In the genomic region with DNA sequence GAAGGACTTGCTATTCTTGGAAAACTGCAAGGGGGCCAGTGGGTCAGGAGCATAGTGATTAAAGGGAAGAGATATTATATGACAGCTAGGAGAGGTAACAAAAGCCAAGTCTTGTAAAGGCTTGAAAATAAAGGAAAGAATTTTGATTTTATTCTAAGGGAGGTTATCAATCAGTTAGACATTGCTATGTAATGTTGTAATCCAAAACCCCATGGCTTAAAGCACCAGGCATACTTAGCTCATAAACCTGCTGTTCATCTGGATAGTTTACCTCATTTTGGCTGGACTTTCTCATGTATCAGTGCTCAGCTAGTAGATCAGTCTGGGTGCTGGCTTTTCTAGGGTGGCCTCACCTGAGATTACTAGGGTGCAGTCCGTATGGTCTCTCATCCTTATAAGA, we compare ENCODE assay signal across 28 cellular contexts.
"Had no signal": no experiment of that assay in that cellular context is flagged by ENCODE, and none has a peak within 500 bp of the region (broad histone marks: within the 10 kb centered on the region; RNA-seq: fewer than 3 reads in every experiment).

No MANE protein-coding gene starts in this region.

- H3K9me3 Mint-ChIP-seq: type B pancreatic cell had no signal

- H3K27me3 Mint-ChIP-seq: stimulated activated memory B cell treated with anti-CD40 and anti-IgM and Interleukin-4, amounts not matched to agents 10 μg/mL and 1 μg/mL and 100 μg/mL, for 72 hours; stimulated activated naive B cell treated with anti-CD40 and anti-IgM and Interleukin-4, amounts not matched to agents 10 μg/mL and 1 μg/mL and 100 μg/mL, for 72 hours; stimulated activated naive CD8-positive, alpha-beta T cell treated with anti-CD3 and anti-CD28 coated beads, Interleukin-15, amount 100 ng/mL, for 72 hours; stimulated activated naive CD8-positive, alpha-beta T cell treated with anti-CD3 and anti-CD28 coated beads, Interleukin-15, Interleukin-2, amounts not matched to agents 100 ng/mL and 50 ng/mL, for 24 hours; type B pancreatic cell had no signal

- DNase-seq: stimulated activated CD4-positive, alpha-beta T cell treated with anti-CD3 and anti-CD28 coated beads, Interleukin-2, amount 100 ng/mL, for 48 hours; stimulated activated CD4-positive, alpha-beta T cell treated with anti-CD3 and anti-CD28 coated beads, Interleukin-4, amount 100 ng/mL, for 1 hour; stimulated activated CD4-positive, alpha-beta T cell treated with anti-CD3 and anti-CD28 coated beads, Interleukin-4, amount 100 ng/mL, for 24 hours; stimulated activated CD4-positive, alpha-beta T cell treated with anti-CD3 and anti-CD28 coated beads, Interleukin-4, amount 100 ng/mL, for 4 hours; stimulated activated CD8-positive, alpha-beta memory T cell treated with anti-CD3 and anti-CD28 coated beads, Interleukin-4, amount 100 ng/mL, for 48 hours; stimulated activated naive B cell treated with anti-CD40 and anti-IgM and Interleukin-4, amounts not matched to agents 10 μg/mL and 1 μg/mL and 100 μg/mL, for 72 hours; stimulated activated naive CD4-positive, alpha-beta T cell; stimulated activated naive CD4-positive, alpha-beta T cell treated with Interleukin-2 at 50 U/mL for 16 hours; stimulated activated naive CD8-positive, alpha-beta T cell treated with anti-CD3 and anti-CD28 coated beads, Interleukin-15, amount 100 ng/mL, for 72 hours; stimulated activated naive CD8-positive, alpha-beta T cell treated with anti-CD3 and anti-CD28 coated beads, Interleukin-15, Interleukin-2, amounts not matched to agents 100 U/mL and 50 U/mL, for 24 hours; stomach; substantia nigra; testis; thyroid gland; tibial artery; transverse colon; trophoblast cell; upper lobe of left lung; upper lobe of right lung; uterus had no signal

- H3K9me3 ChIP-seq: testis, thyroid gland, upper lobe of right lung had no signal

- H3K27me3 ChIP-seq: stomach, suprapubic skin, testis, thyroid gland, tibial artery, tibial nerve, transverse colon, upper lobe of left lung, upper lobe of right lung, uterus, vagina had no signal

- H3K4me3 Mint-ChIP-seq: stimulated activated effector memory CD8-positive, alpha-beta T cell treated with anti-CD3 and anti-CD28 coated beads, Interleukin-12 subunit alpha, Interleukin-12 subunit beta, amount 100 ng/mL, for 72 hours; stimulated activated memory B cell treated with anti-CD40 and anti-IgM and Interleukin-4, amounts not matched to agents 10 μg/mL and 1 μg/mL and 100 μg/mL, for 72 hours; stimulated activated naive B cell treated with anti-CD40 and anti-IgM and Interleukin-4, amounts not matched to agents 10 μg/mL and 1 μg/mL and 100 μg/mL, for 72 hours; stimulated activated naive CD8-positive, alpha-beta T cell treated with anti-CD3 and anti-CD28 coated beads, Interleukin-15, amount 100 ng/mL, for 72 hours; stimulated activated naive CD8-positive, alpha-beta T cell treated with anti-CD3 and anti-CD28 coated beads, Interleukin-15, Interleukin-2, amounts not matched to agents 100 ng/mL and 50 ng/mL, for 24 hours; type B pancreatic cell had no signal

- ATAC-seq: stimulated activated effector memory CD8-positive, alpha-beta T cell treated with anti-CD3 and anti-CD28 coated beads, Interleukin-12 subunit alpha, Interleukin-12 subunit beta, amount 100 ng/mL, for 72 hours; stimulated activated memory B cell treated with anti-CD40 and anti-IgM and Interleukin-4, amounts not matched to agents 10 μg/mL and 1 μg/mL and 100 μg/mL, for 72 hours; stimulated activated naive B cell treated with anti-CD40 and anti-IgM and Interleukin-4, amounts not matched to agents 10 μg/mL and 1 μg/mL and 100 μg/mL, for 72 hours; stimulated activated naive CD8-positive, alpha-beta T cell treated with anti-CD3 and anti-CD28 coated beads, Interleukin-15, amount 100 ng/mL, for 72 hours; stimulated activated naive CD8-positive, alpha-beta T cell treated with anti-CD3 and anti-CD28 coated beads, Interleukin-15, Interleukin-2, amounts not matched to agents 100 U/mL and 50 U/mL, for 24 hours; upper lobe of right lung had no signal

- H3K4me1 ChIP-seq: stomach, suprapubic skin, testis, thyroid gland, tibial artery, tibial nerve, transverse colon, upper lobe of left lung, upper lobe of right lung, uterus, vagina had no signal

- H3K36me3 Mint-ChIP-seq: stimulated activated effector memory CD8-positive, alpha-beta T cell treated with anti-CD3 and anti-CD28 coated beads, Interleukin-12 subunit alpha, Interleukin-12 subunit beta, amount 100 ng/mL, for 72 hours; stimulated activated memory B cell treated with anti-CD40 and anti-IgM and Interleukin-4, amounts not matched to agents 10 μg/mL and 1 μg/mL and 100 μg/mL, for 72 hours; stimulated activated naive B cell treated with anti-CD40 and anti-IgM and Interleukin-4, amounts not matched to agents 10 μg/mL and 1 μg/mL and 100 μg/mL, for 72 hours had no signal

- H3K27ac ChIP-seq: stomach, suprapubic skin, testis, thoracic aorta, thyroid gland, tibial artery, tibial nerve, transverse colon, upper lobe of left lung, upper lobe of right lung, uterus, vagina had no signal

- H3K4me1 Mint-ChIP-seq: stimulated activated effector memory CD8-positive, alpha-beta T cell treated with anti-CD3 and anti-CD28 coated beads, Interleukin-12 subunit alpha, Interleukin-12 subunit beta, amount 100 ng/mL, for 72 hours; stimulated activated memory B cell treated with anti-CD40 and anti-IgM and Interleukin-4, amounts not matched to agents 10 μg/mL and 1 μg/mL and 100 μg/mL, for 72 hours; stimulated activated naive B cell treated with anti-CD40 and anti-IgM and Interleukin-4, amounts not matched to agents 10 μg/mL and 1 μg/mL and 100 μg/mL, for 72 hours; stimulated activated naive CD8-positive, alpha-beta T cell treated with anti-CD3 and anti-CD28 coated beads, Interleukin-15, amount 100 ng/mL, for 72 hours had no signal

- H3K4me3 ChIP-seq: stomach, suprapubic skin, testis, thoracic aorta, thyroid gland, tibial artery, tibial nerve, transverse colon, upper lobe of left lung, upper lobe of right lung, uterus, vagina had no signal

- H3K27ac Mint-ChIP-seq: stimulated activated effector memory CD8-positive, alpha-beta T cell treated with anti-CD3 and anti-CD28 coated beads, Interleukin-12 subunit alpha, Interleukin-12 subunit beta, amount 100 ng/mL, for 72 hours; stimulated activated memory B cell treated with anti-CD40 and anti-IgM and Interleukin-4, amounts not matched to agents 10 μg/mL and 1 μg/mL and 100 μg/mL, for 72 hours; stimulated activated naive B cell treated with anti-CD40 and anti-IgM and Interleukin-4, amounts not matched to agents 10 μg/mL and 1 μg/mL and 100 μg/mL, for 72 hours; stimulated activated naive CD8-positive, alpha-beta T cell treated with anti-CD3 and anti-CD28 coated beads, Interleukin-15, amount 100 ng/mL, for 72 hours; stimulated activated naive CD8-positive, alpha-beta T cell treated with anti-CD3 and anti-CD28 coated beads, Interleukin-15, Interleukin-2, amounts not matched to agents 100 ng/mL and 50 ng/mL, for 24 hours; type B pancreatic cell had no signal

- H3K36me3 ChIP-seq: stomach, suprapubic skin, thoracic aorta, thyroid gland, tibial artery, tibial nerve, transverse colon, upper lobe of left lung, upper lobe of right lung, uterus, vagina had no signal
